10 cellular contexts compared by ENCODE assay signal in genomic region chr12:4910502-4911315, GRCh38. TPM values are rescaled to one million over a fixed set of nuclear protein-coding genes. Genes with fewer than 3 reads are reported as not detected.
DNase-seq lines count a peak whose midpoint lies in the region; ATAC-seq and TF ChIP-seq lines count a peak whose summit lies in the region.
"Had no signal": no experiment of that assay in that cellular context is flagged by ENCODE, and none has a peak within 500 bp of the region (broad histone marks: within the 10 kb centered on the region; RNA-seq: fewer than 3 reads in every experiment).

No MANE protein-coding gene starts in this region.

- peak overlapping the region; percentile 80 for H3K4me3 Mint-ChIP-seq in activated CD4-positive, alpha-beta memory T cell treated with anti-CD3 and anti-CD28 coated beads for 36 hours

- H3K4me3 ChIP-seq in right cardiac atrium (ENCODE audit: low read length) = peak overlapping the region; percentile 57
- H3K4me3 ChIP-seq in spleen = peak overlapping the region; percentile 28 to 69 (median 43)
- H3K4me3 ChIP-seq: SJSA1 had no signal

- no peaks in the 10 kb centered on the region for H3K36me3 ChIP-seq in spleen
- H3K36me3 ChIP-seq: SJSA1 had no signal

- no peak for TF ChIP-seq POLR2A in spleen (IDR thresholded peaks at IDR 0.05)

- TF ChIP-seq CTCF in spleen (IDR thresholded peaks at IDR 0.05 in 8 of 11, conservative IDR thresholded peaks at IDR 0.05 in 3 of 11) = no peak

- CTCF ChIA-PET in activated CD4-positive, alpha-beta memory T cell treated with anti-CD3 and anti-CD28 coated beads for 36 hours (lab: Charles Lee) = interaction anchor here (1.0 to 2.2 kb wide), 2 partner anchors 54 to 56 kb away, joined by 4 to 11 read pairs; no protein-coding TSS in a partner anchor

- H3K4me1 Mint-ChIP-seq in activated CD4-positive, alpha-beta memory T cell treated with anti-CD3 and anti-CD28 coated beads for 36 hours (ENCODE audit: low read depth) = peaks cover 17% of the 10 kb centered on the region

- H3K27ac ChIP-seq in right cardiac atrium (ENCODE audit: low read length) (no peak overlapping the region), spleen (no peak overlapping the region)
- H3K27ac ChIP-seq: SJSA1 had no signal

- POLR2A ChIA-PET in activated CD4-positive, alpha-beta memory T cell treated with anti-CD3 and anti-CD28 coated beads for 36 hours (lab: Charles Lee) = no interaction called here

- H3K4me1 ChIP-seq in right cardiac atrium (ENCODE audit: control insufficient read depth, insufficient read depth, low read length) (peaks cover 2% of the 10 kb centered on the region), spleen (peaks cover 10 to 30% (median 27%) of the 10 kb centered on the region in 6 donors)
- H3K4me1 ChIP-seq: SJSA1 had no signal

- DNase-seq in NCI-H446 (lab: John Stamatoyannopoulos, UW) (peak; percentile 17 to 58), NCI-H446 treated with DMSO at 0.1 percent for 48 hours (lab: John Stamatoyannopoulos, UW) (no peak), right cardiac atrium (no peak), spleen (no peak), NCI-H82 treated with DMSO at 0.1 percent for 48 hours (lab: John Stamatoyannopoulos, UW; ENCODE audit: unreplicated experiment) (no peak)
- DNase-seq in activated CD4-positive, alpha-beta memory T cell treated with anti-CD3 and anti-CD28 coated beads for 36 hours = peak; percentile 28

- H3K9me3 ChIP-seq in right cardiac atrium (ENCODE audit: control insufficient read depth, low read length) (no peaks in the 10 kb centered on the region), spleen (no peaks in the 10 kb centered on the region)
- H3K9me3 ChIP-seq: SJSA1 had no signal

- H3K27ac Mint-ChIP-seq in activated CD4-positive, alpha-beta memory T cell treated with anti-CD3 and anti-CD28 coated beads for 36 hours = no peak overlapping the region

- no peaks in the 10 kb centered on the region for H3K36me3 Mint-ChIP-seq in activated CD4-positive, alpha-beta memory T cell treated with anti-CD3 and anti-CD28 coated beads for 36 hours

- 1% methylated on average over 49 of the region's 49 CpGs for WGBS in right cardiac atrium
- WGBS in spleen, 5 donors = 1 to 2% (median 2%) methylated on average over 37 to 49 of the region's 49 CpGs

- H3K27me3 ChIP-seq in right cardiac atrium (ENCODE audit: control insufficient read depth, insufficient read depth) (peaks cover 2% of the 10 kb centered on the region), spleen (replicated peaks in 1 of 7) (peaks cover 6 to 87% (median 65%) of the 10 kb centered on the region in 7 donors)

- intact Hi-C loops in activated CD4-positive, alpha-beta memory T cell treated with anti-CD3 and anti-CD28 coated beads for 36 hours (cut with micrococcal nuclease) = loop anchor here (5.0 kb wide), 1 partner anchor 53 kb away; no protein-coding TSS in a partner anchor
- intact Hi-C loops in right cardiac atrium (cut with DNase I) (no loop called here), spleen (cut with DNase I; ENCODE audit: low total_unique reads) (no loop called here)

- H3K9me3 Mint-ChIP-seq in activated CD4-positive, alpha-beta memory T cell treated with anti-CD3 and anti-CD28 coated beads for 36 hours = no peaks in the 10 kb centered on the region

- peaks cover 44% of the 10 kb centered on the region for H3K27me3 Mint-ChIP-seq in activated CD4-positive, alpha-beta memory T cell treated with anti-CD3 and anti-CD28 coated beads for 36 hours

- ATAC-seq in right cardiac atrium (no peak), HG02759 (IDR thresholded peaks at IDR 0.05; ENCODE audit: unreplicated experiment) (no peak), HG02678 (IDR thresholded peaks at IDR 0.05; ENCODE audit: unreplicated experiment) (no peak)

RNA-seq across cellular contexts. Expression of gene KCNA1, which starts 1.0 kb away (rescaled TPM):
- total RNA-seq in activated CD4-positive, alpha-beta memory T cell treated with anti-CD3 and anti-CD28 coated beads for 36 hours = not detected
- total RNA-seq in right cardiac atrium (under 1 TPM in 2 of 4 donors, not detected in 2; 0.03 to 0.06 TPM), spleen (under 1 TPM in 3 of 7 donors, not detected in 4; 0.23 to 0.32 (median 0.23) TPM)
- polyA plus RNA-seq in right cardiac atrium (not detected), spleen (under 1 TPM; 0.13 to 0.20 (median 0.15) TPM)
- total RNA-seq: SJSA1 had no signal
- polyA plus RNA-seq: BJ had no signal

Comparison
In these comparisons a context has a peak if more than half of its experiments do, and no peak if none do; other contexts are left out.
1. DNase-seq: peak in NCI-H446 (2 of 2) and activated CD4-positive, alpha-beta memory T cell treated with anti-CD3 and anti-CD28 coated beads for 36 hours (single experiment); none in NCI-H446 treated with DMSO at 0.1 percent for 48 hours (single experiment), right cardiac atrium (0 of 3), spleen (single experiment) and NCI-H82 treated with DMSO at 0.1 percent for 48 hours (single experiment).